9 cellular contexts compared by ENCODE assay signal in genomic region chr4:151013944-151014343, GRCh38. TPM values are rescaled to one million over a fixed set of nuclear protein-coding genes. Genes with fewer than 3 reads are reported as not detected.
DNase-seq lines count a peak whose midpoint lies in the region; ATAC-seq, FAIRE-seq and TF ChIP-seq lines count a peak whose summit lies in the region.
"Had no signal": no experiment of that assay in that cellular context is flagged by ENCODE, and none has a peak within 500 bp of the region (broad histone marks: within the 10 kb centered on the region; RNA-seq: fewer than 3 reads in every experiment).

No MANE protein-coding gene starts in this region.

- TF ChIP-seq CTCF in D721Med (IDR thresholded peaks at IDR 0.05; ENCODE audit: insufficient read depth, missing control alignments): no peak
- no peak for TF ChIP-seq CTCF in Panc1 (IDR thresholded peaks at IDR 0.05)
- no peak for TF ChIP-seq CTCF in esophagus muscularis mucosa (IDR thresholded peaks at IDR 0.05)
- no peak for TF ChIP-seq CTCF in progenitor cell of endocrine pancreas (IDR thresholded peaks at IDR 0.05; ENCODE audit: unreplicated experiment)

- POLR2A ChIA-PET in Panc1 (lab: Charles Lee): no interaction called here

- peak overlapping the region; percentile 99 for H3K27ac Mint-ChIP-seq in progenitor cell of endocrine pancreas

- intact Hi-C loops in Panc1 (cut with micrococcal nuclease; ENCODE audit: unreplicated experiment): no loop called here
- intact Hi-C loops in esophagus muscularis mucosa (cut with DNase I): no loop called here

- no peaks in the 10 kb centered on the region for H3K9me3 ChIP-seq in Panc1 (ENCODE audit: control insufficient read depth, insufficient read depth, low read depth, low read length)
- H3K9me3 ChIP-seq in esophagus muscularis mucosa: no peaks in the 10 kb centered on the region

- no peaks in the 10 kb centered on the region for H3K27me3 Mint-ChIP-seq in progenitor cell of endocrine pancreas

- peaks cover 3% of the 10 kb centered on the region; the same call in 1 of the 2 replicates for H3K36me3 ChIP-seq in Panc1 (ENCODE audit: control insufficient read depth, insufficient read depth, low read length)
- H3K36me3 ChIP-seq in esophagus muscularis mucosa: peaks cover 0 to 6% (median 0%) of the 10 kb centered on the region in 4 donors

- in situ Hi-C loops in Panc1 (cut with HindIII; ENCODE audit: low pct_unique_long_range_greater_than_20kb, low sequenced_read_pairs): no loop called here

- DNase-seq in D721Med (ENCODE audit: insufficient read length, low spot score) (no peak), Panc1 (ENCODE audit: low read depth, low spot score) (no peak), esophagus muscularis mucosa (ENCODE audit: extremely low spot score) (no peak), progenitor cell of endocrine pancreas (ENCODE audit: low spot score, unreplicated experiment) (no peak), SHP77 treated with DMSO at 0.1 percent for 48 hours (lab: John Stamatoyannopoulos, UW) (no peak), GM03348 (ENCODE audit: low spot score) (no peak), HPDE6-E6E7 (ENCODE audit: extremely low spot score) (no peak)

- no TSS peak for BruUV-seq in Panc1 (replicated peaks; lab: Mats Ljungman, UMichigan)

- H3K36me3 Mint-ChIP-seq in progenitor cell of endocrine pancreas (ENCODE audit: insufficient read depth): peaks cover 2% of the 10 kb centered on the region

- H3K4me1 Mint-ChIP-seq in progenitor cell of endocrine pancreas (ENCODE audit: low read depth): peaks cover 27% of the 10 kb centered on the region

- peak; percentile 16 for FAIRE-seq in D721Med (lab: Jason Lieb, UNC)
- FAIRE-seq: H54 had no signal

- H3K9me3 Mint-ChIP-seq in progenitor cell of endocrine pancreas (ENCODE audit: low read depth): no peaks in the 10 kb centered on the region

- H3K4me3 Mint-ChIP-seq in progenitor cell of endocrine pancreas (ENCODE audit: low read depth): peak overlapping the region; percentile 99

- no peak for TF ChIP-seq EP300 in esophagus muscularis mucosa (IDR thresholded peaks at IDR 0.05)

- CTCF ChIA-PET in Panc1 (lab: Charles Lee): no interaction called here

- no peak for TF ChIP-seq POLR2A in esophagus muscularis mucosa (IDR thresholded peaks at IDR 0.05; ENCODE audit: low read depth)

- 25% methylated on average over 4 of the region's 4 CpGs for WGBS in esophagus muscularis mucosa

- H3K4me3 ChIP-seq in Panc1 (ENCODE audit: low read depth in 2 of 2, low read length in 2 of 2): peak overlapping the region; percentile 79 to 95
- H3K4me3 ChIP-seq in esophagus muscularis mucosa: peak overlapping the region; percentile 91 to 99 (median 95)

- ATAC-seq in Panc1 (no peak), HG02938 (IDR thresholded peaks at IDR 0.05; ENCODE audit: unreplicated experiment) (no peak)

- H3K27ac ChIP-seq in Panc1 (ENCODE audit: low read length): peak overlapping the region; percentile 87
- H3K27ac ChIP-seq in esophagus muscularis mucosa (replicated peaks in 1 of 4): peak overlapping the region in 3 of 4 donors; percentile 89 to 91 (median 90)

- peaks cover 6% of the 10 kb centered on the region for H3K4me1 ChIP-seq in Panc1 (ENCODE audit: control insufficient read depth, insufficient read depth, low read length)
- H3K4me1 ChIP-seq in esophagus muscularis mucosa: peaks cover 9 to 32% (median 22%) of the 10 kb centered on the region in 4 donors

- no peaks in the 10 kb centered on the region for H3K27me3 ChIP-seq in Panc1 (ENCODE audit: control insufficient read depth, insufficient read depth, low read length)
- no peaks in the 10 kb centered on the region for H3K27me3 ChIP-seq in esophagus muscularis mucosa

RNA-seq across cellular contexts. Expression of gene LRBA, which starts 1.1 kb away (rescaled TPM):
- total RNA-seq in Panc1 (2021; ENCODE audit: unreplicated experiment): 26.4 TPM
- 16.8 TPM for polyA plus RNA-seq in Panc1 (2012; ENCODE audit: insufficient read length)
- total RNA-seq in esophagus muscularis mucosa: 10 to 100 TPM; 13.3 to 21.2 (median 20.1) TPM
- 95.2 and 103 TPM in 2 replicates for total RNA-seq in progenitor cell of endocrine pancreas
